14 cellular contexts compared by ENCODE assay signal in the genomic region with DNA sequence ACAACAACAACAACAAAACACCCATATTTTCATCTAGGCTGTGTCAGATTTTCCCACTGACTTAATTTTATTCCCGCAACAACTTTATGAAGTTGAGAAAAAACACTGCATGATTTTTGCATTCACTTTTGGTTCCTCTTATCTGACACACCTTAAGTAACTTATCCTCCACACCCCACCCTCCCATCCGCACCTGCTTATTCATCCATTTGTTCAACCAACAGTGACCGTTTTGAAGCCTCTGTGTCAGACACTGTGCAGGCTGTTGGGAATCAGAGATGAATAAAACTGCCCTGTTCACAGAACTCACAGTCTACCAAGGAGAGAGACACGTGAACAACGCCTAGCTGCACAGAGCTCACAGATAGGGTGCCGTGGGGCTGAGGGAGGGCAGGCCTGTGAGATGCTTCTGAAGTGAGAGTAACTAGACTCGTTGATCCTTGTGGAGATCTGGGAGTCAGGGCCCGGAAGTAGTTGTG. TPM values are rescaled to one million over a fixed set of nuclear protein-coding genes. Genes with fewer than 3 reads are reported as not detected.
A peak's percentile ranks its signal among the peaks of the same experiment; 100 is the strongest.
DNase-seq lines count a peak whose midpoint lies in the region; ATAC-seq, FAIRE-seq and TF ChIP-seq lines count a peak whose summit lies in the region.
"Had no signal": no experiment of that assay in that cellular context is flagged by ENCODE, and none has a peak within 500 bp of the region (broad histone marks: within the 10 kb centered on the region; RNA-seq: fewer than 3 reads in every experiment).

No MANE protein-coding gene starts in this region.

- H4K91ac ChIP-seq in H9 (ENCODE audit: insufficient read length, low read depth, low read length) = no peak overlapping the region

- no peak overlapping the region for H2AK5ac ChIP-seq in H9 (ENCODE audit: insufficient read length, low read length)

- H2BK5ac ChIP-seq in H9 (ENCODE audit: insufficient read length, low read length) = no peak overlapping the region

- TF ChIP-seq CTCF in H9 (conservative IDR thresholded peaks at IDR 0.05) (no peak), mucosa of descending colon (IDR thresholded peaks at IDR 0.05) (no peak)

- peaks cover 0 to 6% (median 0%) of the 10 kb centered on the region in 3 experiments; a peak in 3 of 7 replicates for H3K36me3 Mint-ChIP-seq in H9 (ENCODE audit: insufficient read depth in 1 of 3, low read depth in 3 of 3)

- H3K23ac ChIP-seq in H9 (ENCODE audit: insufficient read length, low read depth, low read length) = no peak overlapping the region

- H3K27ac ChIP-seq in H9 (ENCODE audit: insufficient read length, low read depth, low read length) = no peak overlapping the region
- H3K27ac ChIP-seq: KMS-11 had no signal

- peak; percentile 57 for ATAC-seq in mucosa of descending colon
- ATAC-seq: SK-N-SH treated with all-trans-retinoic acid at 6 μM for 48 hours; stimulated activated naive CD8-positive, alpha-beta T cell treated with anti-CD3 and anti-CD28 coated beads, Interleukin-15, amount 100 ng/mL, for 72 hours had no signal

- in situ Hi-C loops in G401 (cut with HindIII; ENCODE audit: low sequenced_read_pairs) = no loop called here

- intact Hi-C loops in mucosa of descending colon (cut with DNase I, micrococcal nuclease) = no loop called here

- no peak overlapping the region for H3K18ac ChIP-seq in H9 (ENCODE audit: insufficient read length, low read depth, low read length)

- H3K9me3 Mint-ChIP-seq in H9 = no peaks in the 10 kb centered on the region; a peak in 1 of 5 replicates
- H3K9me3 Mint-ChIP-seq: stimulated activated naive CD8-positive, alpha-beta T cell treated with anti-CD3 and anti-CD28 coated beads, Interleukin-15, amount 100 ng/mL, for 72 hours had no signal

- H3K27me3 ChIP-seq in H9 (ENCODE audit: insufficient read depth, low read length) = no peaks in the 10 kb centered on the region

- no peak overlapping the region for H2AFZ ChIP-seq in H9 (ENCODE audit: low read length)

- DNase-seq in G401 (ENCODE audit: low spot score) (peak; percentile 37), H9 (no peak), RCC 7860 (ENCODE audit: low spot score) (peak; percentile 75), mucosa of descending colon (peak in 2 of 3 donors; percentile 67 to 72), GF-D8 (lab: John Stamatoyannopoulos, UW) (no peak), globus pallidus (ENCODE audit: low spot score) (no peak), SW480 (ENCODE audit: low spot score) (no peak)
- DNase-seq in activated effector memory CD4-positive, alpha-beta T cell treated with anti-CD3 and anti-CD28 coated beads, Interleukin-2, amount 50 U/mL, for 16 hours = no peak
- DNase-seq: activated CD4-positive, alpha-beta T cell treated with anti-CD3 and anti-CD28 coated beads, Interleukin-2, amount 50 U/mL, for 48 hours; activated naive CD4-positive, alpha-beta T cell treated with anti-CD3 and anti-CD28 coated beads, Interleukin-2, amount 50 U/mL, for 16 hours; occipital lobe; stimulated activated naive CD8-positive, alpha-beta T cell treated with anti-CD3 and anti-CD28 coated beads, Interleukin-15, amount 100 ng/mL, for 72 hours had no signal

- no peaks in the 10 kb centered on the region for H3K27me3 Mint-ChIP-seq in H9 (ENCODE audit: low read depth)
- H3K27me3 Mint-ChIP-seq: stimulated activated naive CD8-positive, alpha-beta T cell treated with anti-CD3 and anti-CD28 coated beads, Interleukin-15, amount 100 ng/mL, for 72 hours had no signal

- no peaks in the 10 kb centered on the region for H3K79me2 ChIP-seq in H9 (ENCODE audit: insufficient read depth, low read length)

- H3K4me3 ChIP-seq in mucosa of descending colon = no peak overlapping the region

- H3K9me3 ChIP-seq in H9 (ENCODE audit: control insufficient read depth, low read depth, low read length) = no peaks in the 10 kb centered on the region
- H3K9me3 ChIP-seq in mucosa of descending colon = no peaks in the 10 kb centered on the region

- H3K23me2 ChIP-seq in H9 (ENCODE audit: insufficient read length, low read depth, low read length, poor library complexity, severe bottlenecking) = peaks cover 5% of the 10 kb centered on the region

- no peaks in the 10 kb centered on the region for H3K79me1 ChIP-seq in H9 (ENCODE audit: insufficient read depth, low read depth, low read length, poor library complexity, severe bottlenecking)

- peaks cover 3% of the 10 kb centered on the region; the same call in 1 of the 2 replicates for H3K4me1 ChIP-seq in H9 (ENCODE audit: insufficient read depth, low read length)
- H3K4me1 ChIP-seq in mucosa of descending colon (ENCODE audit: low read depth) = peaks cover 72% of the 10 kb centered on the region

- no peak overlapping the region for H3K4ac ChIP-seq in H9 (ENCODE audit: low read depth, low read length)

- no peak overlapping the region for H2BK12ac ChIP-seq in H9 (ENCODE audit: insufficient read length, low read depth, low read length)

- no peak overlapping the region for H2BK120ac ChIP-seq in H9 (ENCODE audit: low read depth, low read length, poor library complexity, severe bottlenecking)

- H2BK20ac ChIP-seq in H9 (ENCODE audit: low read depth, low read length, poor library complexity, severe bottlenecking) = no peak overlapping the region

- no peak overlapping the region for H3K14ac ChIP-seq in H9 (ENCODE audit: insufficient read depth, low read length)

- WGBS in H9 (ENCODE audit: extremely low coverage, insufficient read length, low lambda C conversion rate) = no CpG with 5 or more reads among the region's 8 CpGs

- FAIRE-seq in RCC 7860 (lab: Jason Lieb, UNC) = peak; percentile 77

- no peaks in the 10 kb centered on the region for H3K36me3 ChIP-seq in mucosa of descending colon (ENCODE audit: low read depth)

- peaks cover 18 to 32% of the 10 kb centered on the region in 2 experiments for H3K4me1 Mint-ChIP-seq in H9

- H2BK15ac ChIP-seq in H9 (ENCODE audit: low read depth, low read length) = no peak overlapping the region

- no peak overlapping the region for H3K56ac ChIP-seq in H9 (ENCODE audit: insufficient read length, low read depth, low read length)

- H3K27ac Mint-ChIP-seq in H9 = peak overlapping the region in 2 of 3 experiments; percentile 9 to 24; a peak in 2 of 7 replicates

- no peaks in the 10 kb centered on the region for H4K20me1 ChIP-seq in H9 (ENCODE audit: control insufficient read depth, insufficient read depth, insufficient read length)

- H4K8ac ChIP-seq in H9 (replicated peaks; ENCODE audit: insufficient read length, low read depth, low read length) = no peak overlapping the region

- H3K4me3 Mint-ChIP-seq in H9 = no peak overlapping the region
- H3K4me3 Mint-ChIP-seq: stimulated activated naive CD8-positive, alpha-beta T cell treated with anti-CD3 and anti-CD28 coated beads, Interleukin-15, amount 100 ng/mL, for 72 hours had no signal

- no peak overlapping the region for H3K4me2 ChIP-seq in H9 (ENCODE audit: insufficient read depth, insufficient read length, low read length)
- H3K4me2 ChIP-seq: KMS-11 had no signal

- no peak overlapping the region for H4K5ac ChIP-seq in H9 (ENCODE audit: insufficient read length, low read depth, low read length)

- H3T11ph ChIP-seq in H9 (ENCODE audit: low read length) = no peak overlapping the region

- H3K9ac ChIP-seq in H9 (ENCODE audit: extremely low read depth, insufficient read length, low read length) = no peak overlapping the region
- H3K9ac ChIP-seq: KMS-11 had no signal

RNA-seq across cellular contexts. Expression of a gene that starts 7.4 kb away (rescaled TPM):
- total RNA-seq in G401 (2014; rRNA removed; shearing (Covaris generic)) = 6.2 and 7.6 TPM in 2 replicates
- 8.5 and 8.9 TPM in 2 replicates for total RNA-seq in H9 (2021)
- 100 to 1,000 TPM in 2 of 3 donors, 10 to 100 TPM in 1; 53.4 to 134 (median 101) TPM for total RNA-seq in mucosa of descending colon

RNA-seq across cellular contexts. Expression of a gene that starts 28.3 kb away (rescaled TPM):
- 31.8 and 75.0 TPM in 2 replicates for total RNA-seq in G401 (2014; rRNA removed; shearing (Covaris generic))
- total RNA-seq in H9 (2021) (17.6 and 18.8 TPM in 2 replicates), mucosa of descending colon (10 to 100 TPM; 11.2 to 21.0 (median 14.2) TPM)

RNA-seq across cellular contexts. Expression of a gene that starts 47.9 kb away (rescaled TPM):
- 15.9 and 16.6 TPM in 2 replicates for total RNA-seq in G401 (2014; rRNA removed; shearing (Covaris generic))
- total RNA-seq in H9 (2021) (22.8 and 25.0 TPM in 2 replicates), mucosa of descending colon (10 to 100 TPM; 21.2 to 35.5 (median 33.4) TPM)

Comparison
In these comparisons a context has a peak if more than half of its experiments do, and no peak if none do; other contexts are left out.
1. DNase-seq: peak in G401 (single experiment), RCC 7860 (single experiment) and mucosa of descending colon (2 of 3); none in H9 (single experiment), activated effector memory CD4-positive, alpha-beta T cell treated with anti-CD3 and anti-CD28 coated beads, Interleukin-2, amount 50 U/mL, for 16 hours (single experiment), GF-D8 (single experiment), globus pallidus (single experiment) and SW480 (single experiment).